Comparison of ENCODE assay signal across 8 cellular contexts in the genomic region with DNA sequence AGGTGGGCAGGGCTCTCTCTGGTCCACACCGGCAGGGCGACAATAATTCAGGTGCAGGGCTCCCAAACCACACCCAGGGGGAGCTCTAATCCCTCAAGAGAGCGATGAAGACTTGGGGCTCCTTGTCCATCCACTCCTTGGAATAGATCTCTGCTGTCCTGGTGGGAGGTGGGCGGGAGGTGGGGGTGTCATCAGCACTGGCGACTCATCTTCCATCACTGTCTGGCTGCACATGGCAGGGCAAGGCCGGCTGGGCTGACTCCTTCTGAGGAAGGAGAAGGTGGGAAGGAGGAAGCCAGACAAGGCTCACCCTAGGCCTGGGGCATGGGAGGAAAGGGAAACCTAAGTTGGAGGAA. TPM values are rescaled to one million over a fixed set of nuclear protein-coding genes. Genes with fewer than 3 reads are reported as not detected.
DNase-seq lines count a peak whose midpoint lies in the region; ATAC-seq, FAIRE-seq and TF ChIP-seq lines count a peak whose summit lies in the region.

No MANE protein-coding gene starts in this region.

- no peak overlapping the region for H3K27ac Mint-ChIP-seq in activated naive CD8-positive, alpha-beta T cell treated with anti-CD3 and anti-CD28 coated beads, Interleukin-2, amount 10 ng/mL, durations not matched to agents 7 days and 5 days
- no peak overlapping the region for H3K27ac Mint-ChIP-seq in stimulated activated effector memory CD8-positive, alpha-beta T cell treated with anti-CD3 and anti-CD28 coated beads, Interleukin-12 subunit alpha, Interleukin-12 subunit beta, amount 100 ng/mL, for 72 hours
- H3K27ac Mint-ChIP-seq in CD8-positive, alpha-beta T cell: no peak overlapping the region
- H3K27ac Mint-ChIP-seq in T-helper 17 cell: no peak overlapping the region

- intact Hi-C loops in CD8-positive, alpha-beta T cell (cut with DNase I, micrococcal nuclease): no loop called here

- ATAC-seq in activated naive CD8-positive, alpha-beta T cell treated with anti-CD3 and anti-CD28 coated beads, Interleukin-2, amount 10 ng/mL, durations not matched to agents 7 days and 5 days (ENCODE audit: low read depth): peak; percentile 72
- ATAC-seq in stimulated activated effector memory CD8-positive, alpha-beta T cell treated with anti-CD3 and anti-CD28 coated beads, Interleukin-12 subunit alpha, Interleukin-12 subunit beta, amount 100 ng/mL, for 72 hours: peak; percentile 51
- ATAC-seq in CD8-positive, alpha-beta T cell: no peak
- no peak for ATAC-seq in T-helper 17 cell

- CTCF ChIA-PET in CD8-positive, alpha-beta T cell (lab: Charles Lee): interaction anchor here (1.1 to 1.4 kb wide), 2 partner anchors 11 to 36 kb away, joined by 3 to 4 read pairs; no protein-coding TSS in a partner anchor

- no peaks in the 10 kb centered on the region for H3K4me1 Mint-ChIP-seq in activated naive CD8-positive, alpha-beta T cell treated with anti-CD3 and anti-CD28 coated beads, Interleukin-2, amount 10 ng/mL, durations not matched to agents 7 days and 5 days
- H3K4me1 Mint-ChIP-seq in stimulated activated effector memory CD8-positive, alpha-beta T cell treated with anti-CD3 and anti-CD28 coated beads, Interleukin-12 subunit alpha, Interleukin-12 subunit beta, amount 100 ng/mL, for 72 hours: no peaks in the 10 kb centered on the region
- no peaks in the 10 kb centered on the region for H3K4me1 Mint-ChIP-seq in CD8-positive, alpha-beta T cell (ENCODE audit: low read depth)
- H3K4me1 Mint-ChIP-seq in T-helper 17 cell: peaks cover 3% of the 10 kb centered on the region

- peak; percentile 11 for FAIRE-seq in GM19239 (lab: Jason Lieb, UNC)

- H3K27me3 Mint-ChIP-seq in activated naive CD8-positive, alpha-beta T cell treated with anti-CD3 and anti-CD28 coated beads, Interleukin-2, amount 10 ng/mL, durations not matched to agents 7 days and 5 days: peaks cover 14% of the 10 kb centered on the region
- peaks cover 26% of the 10 kb centered on the region for H3K27me3 Mint-ChIP-seq in CD8-positive, alpha-beta T cell (ENCODE audit: low read depth)
- peaks cover 46% of the 10 kb centered on the region for H3K27me3 Mint-ChIP-seq in T-helper 17 cell

- H3K4me1 ChIP-seq in CD8-positive, alpha-beta T cell (ENCODE audit: insufficient read depth, low read length): no peaks in the 10 kb centered on the region

- DNase-seq in AG20443 (ENCODE audit: low spot score) (peak; percentile 82), GM19239 (ENCODE audit: insufficient read length, low spot score) (peak; percentile 52), NCI-H2171 (lab: John Stamatoyannopoulos, UW) (peak; percentile 43), iPS DF 4.7 (ENCODE audit: extremely low read depth, low spot score) (peak; percentile 78), T-helper 17 cell (no peak)
- peak; percentile 39 for DNase-seq in activated naive CD8-positive, alpha-beta T cell treated with anti-CD3 and anti-CD28 coated beads, Interleukin-2, amount 10 ng/mL, durations not matched to agents 7 days and 5 days
- DNase-seq in stimulated activated effector memory CD8-positive, alpha-beta T cell treated with anti-CD3 and anti-CD28 coated beads, Interleukin-12 subunit alpha, Interleukin-12 subunit beta, amount 100 ng/mL, for 72 hours (ENCODE audit: low spot score in 2 of 2): peak in 1 of 2 donors; percentile 60
- DNase-seq in CD8-positive, alpha-beta T cell: no peak

- no peak overlapping the region for H3K4me3 Mint-ChIP-seq in activated naive CD8-positive, alpha-beta T cell treated with anti-CD3 and anti-CD28 coated beads, Interleukin-2, amount 10 ng/mL, durations not matched to agents 7 days and 5 days
- H3K4me3 Mint-ChIP-seq in stimulated activated effector memory CD8-positive, alpha-beta T cell treated with anti-CD3 and anti-CD28 coated beads, Interleukin-12 subunit alpha, Interleukin-12 subunit beta, amount 100 ng/mL, for 72 hours: no peak overlapping the region
- no peak overlapping the region for H3K4me3 Mint-ChIP-seq in CD8-positive, alpha-beta T cell
- H3K4me3 Mint-ChIP-seq in T-helper 17 cell: no peak overlapping the region

- no peak overlapping the region for H3K4me3 ChIP-seq in CD8-positive, alpha-beta T cell (ENCODE audit: low read depth, low read length)

- no peaks in the 10 kb centered on the region for H3K27me3 ChIP-seq in CD8-positive, alpha-beta T cell (ENCODE audit: insufficient read depth, low read length)

- no peaks in the 10 kb centered on the region for H3K9me3 ChIP-seq in CD8-positive, alpha-beta T cell (ENCODE audit: low read length)
- no peaks in the 10 kb centered on the region for H3K9me3 ChIP-seq in T-helper 17 cell (ENCODE audit: control insufficient read depth, low read length, poor library complexity, severe bottlenecking)

- POLR2A ChIA-PET in activated naive CD8-positive, alpha-beta T cell treated with anti-CD3 and anti-CD28 coated beads, Interleukin-2, amount 10 ng/mL, durations not matched to agents 7 days and 5 days (lab: Charles Lee): no interaction called here
- POLR2A ChIA-PET in CD8-positive, alpha-beta T cell (lab: Charles Lee): no interaction called here

- no peaks in the 10 kb centered on the region for H3K36me3 ChIP-seq in CD8-positive, alpha-beta T cell (ENCODE audit: insufficient read depth, low read length)

- no peak overlapping the region for H3K27ac ChIP-seq in CD8-positive, alpha-beta T cell (ENCODE audit: low read depth, low read length)

- H3K9me3 Mint-ChIP-seq in activated naive CD8-positive, alpha-beta T cell treated with anti-CD3 and anti-CD28 coated beads, Interleukin-2, amount 10 ng/mL, durations not matched to agents 7 days and 5 days: no peaks in the 10 kb centered on the region
- H3K9me3 Mint-ChIP-seq in stimulated activated effector memory CD8-positive, alpha-beta T cell treated with anti-CD3 and anti-CD28 coated beads, Interleukin-12 subunit alpha, Interleukin-12 subunit beta, amount 100 ng/mL, for 72 hours: no peaks in the 10 kb centered on the region
- no peaks in the 10 kb centered on the region for H3K9me3 Mint-ChIP-seq in CD8-positive, alpha-beta T cell

- TF ChIP-seq CTCF in CD8-positive, alpha-beta T cell (IDR thresholded peaks at IDR 0.05): no peak

- no peaks in the 10 kb centered on the region for H3K36me3 Mint-ChIP-seq in activated naive CD8-positive, alpha-beta T cell treated with anti-CD3 and anti-CD28 coated beads, Interleukin-2, amount 10 ng/mL, durations not matched to agents 7 days and 5 days
- H3K36me3 Mint-ChIP-seq in stimulated activated effector memory CD8-positive, alpha-beta T cell treated with anti-CD3 and anti-CD28 coated beads, Interleukin-12 subunit alpha, Interleukin-12 subunit beta, amount 100 ng/mL, for 72 hours: no peaks in the 10 kb centered on the region
- no peaks in the 10 kb centered on the region for H3K36me3 Mint-ChIP-seq in CD8-positive, alpha-beta T cell
- H3K36me3 Mint-ChIP-seq in T-helper 17 cell (ENCODE audit: low read depth): peaks cover 8% of the 10 kb centered on the region

RNA-seq across cellular contexts. Expression of gene TNNT2, which starts 29.3 kb away (rescaled TPM):
- not detected for total RNA-seq in activated naive CD8-positive, alpha-beta T cell treated with anti-CD3 and anti-CD28 coated beads, Interleukin-2, amount 10 ng/mL, durations not matched to agents 7 days and 5 days
- not detected for total RNA-seq in CD8-positive, alpha-beta T cell
- not detected for total RNA-seq in T-helper 17 cell

RNA-seq across cellular contexts. Expression of gene LAD1, which starts 50.9 kb away (rescaled TPM):
- not detected for total RNA-seq in activated naive CD8-positive, alpha-beta T cell treated with anti-CD3 and anti-CD28 coated beads, Interleukin-2, amount 10 ng/mL, durations not matched to agents 7 days and 5 days
- not detected for total RNA-seq in CD8-positive, alpha-beta T cell
- not detected for total RNA-seq in T-helper 17 cell

Comparison
In these comparisons a context has a peak if more than half of its experiments do, and no peak if none do; other contexts are left out.
1. DNase-seq: peak in AG20443 (single experiment), GM19239 (single experiment), NCI-H2171 (single experiment), activated naive CD8-positive, alpha-beta T cell treated with anti-CD3 and anti-CD28 coated beads, Interleukin-2, amount 10 ng/mL, durations not matched to agents 7 days and 5 days (single experiment) and iPS DF 4.7 (single experiment); none in CD8-positive, alpha-beta T cell (0 of 7) and T-helper 17 cell (0 of 3).
2. ATAC-seq: peak in activated naive CD8-positive, alpha-beta T cell treated with anti-CD3 and anti-CD28 coated beads, Interleukin-2, amount 10 ng/mL, durations not matched to agents 7 days and 5 days (single experiment) and stimulated activated effector memory CD8-positive, alpha-beta T cell treated with anti-CD3 and anti-CD28 coated beads, Interleukin-12 subunit alpha, Interleukin-12 subunit beta, amount 100 ng/mL, for 72 hours (single experiment); none in CD8-positive, alpha-beta T cell (single experiment) and T-helper 17 cell (single experiment).